9 cellular contexts compared by ENCODE assay signal in the genomic region with DNA sequence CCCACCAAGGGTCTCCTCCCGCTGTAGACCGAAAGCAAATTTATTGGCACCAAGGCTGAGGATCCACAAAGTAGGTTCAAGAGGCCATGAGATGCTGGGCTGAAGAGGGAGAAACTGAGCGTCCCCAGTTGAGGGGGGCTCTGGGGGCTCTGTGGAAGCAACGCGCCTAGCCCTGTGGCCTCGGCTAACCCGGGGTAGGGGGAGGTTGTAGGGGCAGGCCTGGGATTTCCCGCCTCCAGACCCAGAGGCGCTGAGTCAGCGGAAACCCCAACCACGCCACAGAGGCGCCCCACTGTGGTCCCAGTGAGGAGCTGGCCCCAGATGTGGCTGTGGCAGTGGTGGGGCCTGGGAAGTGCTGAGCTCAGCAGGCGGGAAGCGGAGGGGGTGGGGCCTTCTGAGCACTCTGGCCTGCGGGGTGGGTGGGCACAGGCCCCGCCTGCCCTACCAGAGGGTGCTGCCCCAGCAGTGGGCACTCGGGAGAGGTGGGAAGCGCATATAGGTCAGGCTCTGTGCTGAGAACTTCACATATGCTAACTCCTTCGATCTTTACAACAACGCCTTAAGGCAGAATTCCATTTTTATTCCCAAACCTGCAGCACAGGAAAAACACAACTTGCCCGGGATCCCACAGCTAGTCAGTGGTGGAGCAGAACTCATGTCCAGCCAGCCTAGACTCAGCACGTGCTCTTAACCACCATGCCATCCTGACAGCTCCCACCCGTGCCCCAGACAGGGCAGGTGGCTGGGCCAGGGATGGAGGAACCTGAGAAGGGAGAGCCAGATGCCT. TPM values are rescaled to one million over a fixed set of nuclear protein-coding genes. Genes with fewer than 3 reads are reported as not detected.
DNase-seq lines count a peak whose midpoint lies in the region; ATAC-seq and TF ChIP-seq lines count a peak whose summit lies in the region.
"Had no signal": no experiment of that assay in that cellular context is flagged by ENCODE, and none has a peak within 500 bp of the region (broad histone marks: within the 10 kb centered on the region; RNA-seq: fewer than 3 reads in every experiment).

No MANE protein-coding gene starts in this region.

- no peaks in the 10 kb centered on the region for H3K9me3 Mint-ChIP-seq in H9
- H3K9me3 Mint-ChIP-seq: neural crest cell had no signal

- no peak overlapping the region for H3T11ph ChIP-seq in H9 (ENCODE audit: low read length)

- H3K14ac ChIP-seq in H9 (ENCODE audit: insufficient read depth, low read length), result peak overlapping the region; percentile 34; the same call in 1 of the 2 replicates

- no peak overlapping the region for H3K4ac ChIP-seq in H9 (ENCODE audit: low read depth, low read length)

- no peaks in the 10 kb centered on the region for H4K20me1 ChIP-seq in H9 (ENCODE audit: control insufficient read depth, insufficient read depth, insufficient read length)

- TF ChIP-seq CTCF in 22Rv1 (IDR thresholded peaks at IDR 0.05), result no peak; the same call in 1 of the 2 replicates
- TF ChIP-seq CTCF in H9 (conservative IDR thresholded peaks at IDR 0.05), result 0 out of 3 replicates have a peak, but pooled peaks have one; percentile 11
- TF ChIP-seq CTCF in choroid plexus epithelial cell (conservative IDR thresholded peaks at IDR 0.05; ENCODE audit: low read depth, low read length), result peak; percentile 40

- H3K4me1 ChIP-seq in H9 (ENCODE audit: insufficient read depth, low read length), result peaks cover 9% of the 10 kb centered on the region; the same call in 1 of the 2 replicates

- H3K4me3 ChIP-seq in choroid plexus epithelial cell (ENCODE audit: low read depth, low read length), result peak overlapping the region; percentile 14

- no peak overlapping the region for H3K9ac ChIP-seq in H9 (ENCODE audit: extremely low read depth, insufficient read length, low read length)

- H3K27ac Mint-ChIP-seq in H9, result peak overlapping the region in 2 of 3 experiments; percentile 42 to 85; a peak in 4 of 7 replicates

- no peak overlapping the region for H2BK20ac ChIP-seq in H9 (ENCODE audit: low read depth, low read length, poor library complexity, severe bottlenecking)

- H2BK15ac ChIP-seq in H9 (ENCODE audit: low read depth, low read length), result no peak overlapping the region

- no peak overlapping the region for H4K91ac ChIP-seq in H9 (ENCODE audit: insufficient read length, low read depth, low read length)

- H3K36me3 Mint-ChIP-seq in H9 (ENCODE audit: insufficient read depth in 1 of 3, low read depth in 3 of 3), result no peaks in the 10 kb centered on the region

- WGBS in H9 (ENCODE audit: extremely low coverage, insufficient read length, low lambda C conversion rate), result no CpG with 5 or more reads among the region's 23 CpGs

- H2BK120ac ChIP-seq in H9 (ENCODE audit: low read depth, low read length, poor library complexity, severe bottlenecking), result no peak overlapping the region

- H2BK5ac ChIP-seq in H9 (ENCODE audit: insufficient read length, low read length), result no peak overlapping the region

- no peak overlapping the region for H4K5ac ChIP-seq in H9 (ENCODE audit: insufficient read length, low read depth, low read length)

- no peaks in the 10 kb centered on the region for H3K79me2 ChIP-seq in H9 (ENCODE audit: insufficient read depth, low read length)

- H3K23ac ChIP-seq in H9 (ENCODE audit: insufficient read length, low read depth, low read length), result no peak overlapping the region

- DNase-seq in H9 (peak; percentile 81), choroid plexus epithelial cell (ENCODE audit: low read depth) (peak; percentile 78), medulla oblongata (ENCODE audit: extremely low spot score) (peak; percentile 51)
- peak; percentile 31 for DNase-seq in activated CD4-positive, alpha-beta T cell treated with anti-CD3 and anti-CD28 coated beads for 1 hour
- DNase-seq in stimulated activated CD8-positive, alpha-beta memory T cell treated with anti-CD3 and anti-CD28 coated beads, Interleukin-2, amount 100 ng/mL, for 48 hours (ENCODE audit: low read depth in 2 of 2), result peak; percentile 69 to 79

- H2AFZ ChIP-seq in H9 (ENCODE audit: low read length), result no peak overlapping the region

- H3K23me2 ChIP-seq in H9 (ENCODE audit: insufficient read length, low read depth, low read length, poor library complexity, severe bottlenecking), result peaks cover 3% of the 10 kb centered on the region

- no peaks in the 10 kb centered on the region for H3K79me1 ChIP-seq in H9 (ENCODE audit: insufficient read depth, low read depth, low read length, poor library complexity, severe bottlenecking)

- peaks cover 14% of the 10 kb centered on the region for H3K27me3 Mint-ChIP-seq in H9 (ENCODE audit: low read depth)

- H3K9me3 ChIP-seq in H9 (ENCODE audit: control insufficient read depth, low read depth, low read length), result no peaks in the 10 kb centered on the region

- peak overlapping the region; percentile 61 for H3K27ac ChIP-seq in 22Rv1
- H3K27ac ChIP-seq in H9 (ENCODE audit: insufficient read length, low read depth, low read length), result no peak overlapping the region

- no peaks in the 10 kb centered on the region; the same call in 1 of the 2 replicates for H3K27me3 ChIP-seq in H9 (ENCODE audit: insufficient read depth, low read length)

- H4K8ac ChIP-seq in H9 (replicated peaks; ENCODE audit: insufficient read length, low read depth, low read length), result no peak overlapping the region

- H3K4me3 Mint-ChIP-seq in H9, result peak overlapping the region; percentile 51 to 76; a peak in 4 of 5 replicates
- H3K4me3 Mint-ChIP-seq: neural crest cell had no signal

- H3K18ac ChIP-seq in H9 (ENCODE audit: insufficient read length, low read depth, low read length), result no peak overlapping the region

- no peak overlapping the region for H3K56ac ChIP-seq in H9 (ENCODE audit: insufficient read length, low read depth, low read length)

- no peak overlapping the region for H2AK5ac ChIP-seq in H9 (ENCODE audit: insufficient read length, low read length)

- no peak for ATAC-seq in GM21723 (IDR thresholded peaks at IDR 0.05; ENCODE audit: unreplicated experiment)
- no peak for ATAC-seq in HG03442 (IDR thresholded peaks at IDR 0.05; ENCODE audit: unreplicated experiment)

- no peak overlapping the region for H2BK12ac ChIP-seq in H9 (ENCODE audit: insufficient read length, low read depth, low read length)

- peak overlapping the region; percentile 69 for H3K4me2 ChIP-seq in H9 (ENCODE audit: insufficient read depth, insufficient read length, low read length)

- peaks cover 46 to 52% of the 10 kb centered on the region in 2 experiments for H3K4me1 Mint-ChIP-seq in H9

RNA-seq across cellular contexts. Expression of gene COL16A1, which starts 1.5 kb away (rescaled TPM):
- 6.2 and 6.5 TPM in 2 replicates for total RNA-seq in H9 (2021)

RNA-seq across cellular contexts. Expression of gene ADGRB2, which starts 58.9 kb away (rescaled TPM):
- total RNA-seq in H9 (2021), result 10.7 and 10.9 TPM in 2 replicates

Comparison
In these comparisons a context has a peak if more than half of its experiments do, and no peak if none do; other contexts are left out.
1. DNase-seq: peak in every context shown above with its lines; median percentile 81 in H9; 78 in choroid plexus epithelial cell; 74 in stimulated activated CD8-positive, alpha-beta memory T cell treated with anti-CD3 and anti-CD28 coated beads, Interleukin-2, amount 100 ng/mL, for 48 hours; 51 in medulla oblongata; 31 in activated CD4-positive, alpha-beta T cell treated with anti-CD3 and anti-CD28 coated beads for 1 hour.